ENCODE assay signal across 1 cellular context in the genomic region with DNA sequence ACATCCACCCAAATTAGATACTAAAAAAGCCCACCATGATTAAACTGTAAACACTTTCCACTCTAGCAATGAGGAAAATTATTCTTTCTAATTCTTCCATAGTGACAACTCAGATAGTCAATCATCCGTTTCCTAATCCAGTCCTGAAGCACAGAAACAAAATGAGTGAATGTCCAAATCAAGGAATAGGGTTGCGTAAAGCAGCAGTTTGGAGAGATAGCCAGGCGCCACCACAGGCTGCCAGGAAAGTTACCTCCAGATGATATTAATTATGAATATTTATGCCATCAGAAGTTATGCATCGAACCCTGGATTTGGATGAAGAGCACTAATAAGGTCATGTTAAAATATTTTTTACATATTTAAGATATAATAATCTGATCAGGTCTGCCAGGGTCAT.
TF ChIP-seq lines count a peak whose summit lies in the region.

No MANE protein-coding gene starts in this region.

TF ChIP-seq in WTC11, 78 proteins besides CTCF, POLR2A, EP300 and RAD21 (continued from another document):
- TF ChIP-seq, protein P1, sequence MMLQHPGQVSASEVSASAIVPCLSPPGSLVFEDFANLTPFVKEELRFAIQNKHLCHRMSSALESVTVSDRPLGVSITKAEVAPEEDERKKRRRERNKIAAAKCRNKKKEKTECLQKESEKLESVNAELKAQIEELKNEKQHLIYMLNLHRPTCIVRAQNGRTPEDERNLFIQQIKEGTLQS (CRISPR knock-in tag; conservative IDR thresholded peaks at IDR 0.05), result no peak
- TF ChIP-seq, protein P2, sequence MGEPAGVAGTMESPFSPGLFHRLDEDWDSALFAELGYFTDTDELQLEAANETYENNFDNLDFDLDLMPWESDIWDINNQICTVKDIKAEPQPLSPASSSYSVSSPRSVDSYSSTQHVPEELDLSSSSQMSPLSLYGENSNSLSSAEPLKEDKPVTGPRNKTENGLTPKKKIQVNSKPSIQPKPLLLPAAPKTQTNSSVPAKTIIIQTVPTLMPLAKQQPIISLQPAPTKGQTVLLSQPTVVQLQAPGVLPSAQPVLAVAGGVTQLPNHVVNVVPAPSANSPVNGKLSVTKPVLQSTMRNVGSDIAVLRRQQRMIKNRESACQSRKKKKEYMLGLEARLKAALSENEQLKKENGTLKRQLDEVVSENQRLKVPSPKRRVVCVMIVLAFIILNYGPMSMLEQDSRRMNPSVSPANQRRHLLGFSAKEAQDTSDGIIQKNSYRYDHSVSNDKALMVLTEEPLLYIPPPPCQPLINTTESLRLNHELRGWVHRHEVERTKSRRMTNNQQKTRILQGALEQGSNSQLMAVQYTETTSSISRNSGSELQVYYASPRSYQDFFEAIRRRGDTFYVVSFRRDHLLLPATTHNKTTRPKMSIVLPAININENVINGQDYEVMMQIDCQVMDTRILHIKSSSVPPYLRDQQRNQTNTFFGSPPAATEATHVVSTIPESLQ (CRISPR knock-in tag; IDR thresholded peaks at IDR 0.05), result no peak
- TF ChIP-seq NFE2L1 (CRISPR knock-in tag; IDR thresholded peaks at IDR 0.05) (no peak), ZNF317 (CRISPR knock-in tag; IDR thresholded peaks at IDR 0.05; ENCODE audit: borderline replicate concordance, low read depth) (no peak), NFATC4 (CRISPR knock-in tag; IDR thresholded peaks at IDR 0.05) (no peak), RORB (CRISPR knock-in tag; IDR thresholded peaks at IDR 0.05) (no peak), EMX1 (CRISPR knock-in tag; IDR thresholded peaks at IDR 0.05) (no peak), ZNF138 (CRISPR knock-in tag; conservative IDR thresholded peaks at IDR 0.05) (no peak), PRRX2 (CRISPR knock-in tag; IDR thresholded peaks at IDR 0.05) (no peak)
- TF ChIP-seq, protein P3, sequence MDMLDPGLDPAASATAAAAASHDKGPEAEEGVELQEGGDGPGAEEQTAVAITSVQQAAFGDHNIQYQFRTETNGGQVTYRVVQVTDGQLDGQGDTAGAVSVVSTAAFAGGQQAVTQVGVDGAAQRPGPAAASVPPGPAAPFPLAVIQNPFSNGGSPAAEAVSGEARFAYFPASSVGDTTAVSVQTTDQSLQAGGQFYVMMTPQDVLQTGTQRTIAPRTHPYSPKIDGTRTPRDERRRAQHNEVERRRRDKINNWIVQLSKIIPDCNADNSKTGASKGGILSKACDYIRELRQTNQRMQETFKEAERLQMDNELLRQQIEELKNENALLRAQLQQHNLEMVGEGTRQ (CRISPR knock-in tag; IDR thresholded peaks at IDR 0.05), result no peak
- TF ChIP-seq, protein P4, sequence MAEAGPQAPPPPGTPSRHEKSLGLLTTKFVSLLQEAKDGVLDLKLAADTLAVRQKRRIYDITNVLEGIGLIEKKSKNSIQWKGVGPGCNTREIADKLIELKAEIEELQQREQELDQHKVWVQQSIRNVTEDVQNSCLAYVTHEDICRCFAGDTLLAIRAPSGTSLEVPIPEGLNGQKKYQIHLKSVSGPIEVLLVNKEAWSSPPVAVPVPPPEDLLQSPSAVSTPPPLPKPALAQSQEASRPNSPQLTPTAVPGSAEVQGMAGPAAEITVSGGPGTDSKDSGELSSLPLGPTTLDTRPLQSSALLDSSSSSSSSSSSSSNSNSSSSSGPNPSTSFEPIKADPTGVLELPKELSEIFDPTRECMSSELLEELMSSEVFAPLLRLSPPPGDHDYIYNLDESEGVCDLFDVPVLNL (CRISPR knock-in tag; IDR thresholded peaks at IDR 0.05; ENCODE audit: borderline replicate concordance, low read depth), result no peak
- TF ChIP-seq, protein P5, sequence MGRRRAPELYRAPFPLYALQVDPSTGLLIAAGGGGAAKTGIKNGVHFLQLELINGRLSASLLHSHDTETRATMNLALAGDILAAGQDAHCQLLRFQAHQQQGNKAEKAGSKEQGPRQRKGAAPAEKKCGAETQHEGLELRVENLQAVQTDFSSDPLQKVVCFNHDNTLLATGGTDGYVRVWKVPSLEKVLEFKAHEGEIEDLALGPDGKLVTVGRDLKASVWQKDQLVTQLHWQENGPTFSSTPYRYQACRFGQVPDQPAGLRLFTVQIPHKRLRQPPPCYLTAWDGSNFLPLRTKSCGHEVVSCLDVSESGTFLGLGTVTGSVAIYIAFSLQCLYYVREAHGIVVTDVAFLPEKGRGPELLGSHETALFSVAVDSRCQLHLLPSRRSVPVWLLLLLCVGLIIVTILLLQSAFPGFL (CRISPR knock-in tag; IDR thresholded peaks at IDR 0.05; ENCODE audit: borderline replicate concordance), result no peak
- TF ChIP-seq, protein P6, sequence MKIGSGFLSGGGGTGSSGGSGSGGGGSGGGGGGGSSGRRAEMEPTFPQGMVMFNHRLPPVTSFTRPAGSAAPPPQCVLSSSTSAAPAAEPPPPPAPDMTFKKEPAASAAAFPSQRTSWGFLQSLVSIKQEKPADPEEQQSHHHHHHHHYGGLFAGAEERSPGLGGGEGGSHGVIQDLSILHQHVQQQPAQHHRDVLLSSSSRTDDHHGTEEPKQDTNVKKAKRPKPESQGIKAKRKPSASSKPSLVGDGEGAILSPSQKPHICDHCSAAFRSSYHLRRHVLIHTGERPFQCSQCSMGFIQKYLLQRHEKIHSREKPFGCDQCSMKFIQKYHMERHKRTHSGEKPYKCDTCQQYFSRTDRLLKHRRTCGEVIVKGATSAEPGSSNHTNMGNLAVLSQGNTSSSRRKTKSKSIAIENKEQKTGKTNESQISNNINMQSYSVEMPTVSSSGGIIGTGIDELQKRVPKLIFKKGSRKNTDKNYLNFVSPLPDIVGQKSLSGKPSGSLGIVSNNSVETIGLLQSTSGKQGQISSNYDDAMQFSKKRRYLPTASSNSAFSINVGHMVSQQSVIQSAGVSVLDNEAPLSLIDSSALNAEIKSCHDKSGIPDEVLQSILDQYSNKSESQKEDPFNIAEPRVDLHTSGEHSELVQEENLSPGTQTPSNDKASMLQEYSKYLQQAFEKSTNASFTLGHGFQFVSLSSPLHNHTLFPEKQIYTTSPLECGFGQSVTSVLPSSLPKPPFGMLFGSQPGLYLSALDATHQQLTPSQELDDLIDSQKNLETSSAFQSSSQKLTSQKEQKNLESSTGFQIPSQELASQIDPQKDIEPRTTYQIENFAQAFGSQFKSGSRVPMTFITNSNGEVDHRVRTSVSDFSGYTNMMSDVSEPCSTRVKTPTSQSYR (CRISPR knock-in tag; IDR thresholded peaks at IDR 0.05), result no peak
TF ChIP-seq in WTC11: peak in this region for 0.
